8 cellular contexts compared by ENCODE assay signal in genomic region chr7:90708841-90709317, GRCh38.
DNase-seq lines count a peak whose midpoint lies in the region; ATAC-seq and TF ChIP-seq lines count a peak whose summit lies in the region.

No MANE protein-coding gene starts in this region.

- no peak overlapping the region for H2AFZ ChIP-seq in PC-9

- intact Hi-C loops in PC-9 (cut with micrococcal nuclease; ENCODE audit: unreplicated experiment) = no loop called here
- intact Hi-C loops in transverse colon (cut with DNase I; ENCODE audit: low total_unique reads) = no loop called here
- intact Hi-C loops in CD4-positive, alpha-beta T cell (cut with DNase I, micrococcal nuclease) = no loop called here

- H3K9me2 ChIP-seq in PC-9 (ENCODE audit: insufficient read depth) = no peaks in the 10 kb centered on the region

- no peaks in the 10 kb centered on the region for H3F3A ChIP-seq in PC-9 (ENCODE audit: insufficient read depth, low read depth)

- no peaks in the 10 kb centered on the region for H3K79me2 ChIP-seq in PC-9 (ENCODE audit: low read depth)

- POLR2A ChIA-PET in PC-9 (lab: Charles Lee; ENCODE audit: unreplicated experiment) = interaction anchor here (0.7 kb wide), 1 partner anchor 325 kb away, joined by 3 read pairs; no protein-coding TSS in a partner anchor
- POLR2A ChIA-PET in CD4-positive, alpha-beta T cell (lab: Charles Lee) = no interaction called here

- TF ChIP-seq POLR2A in gastroesophageal sphincter (IDR thresholded peaks at IDR 0.05) = no peak
- TF ChIP-seq POLR2A in transverse colon (IDR thresholded peaks at IDR 0.05) = no peak

- no TSS peak for BruUV-seq in PC-9 (replicated peaks; lab: Mats Ljungman, UMichigan)

- peak; percentile 50 for TF ChIP-seq CTCF in GM20000 (IDR thresholded peaks at IDR 0.05; ENCODE audit: extremely low read depth, missing control alignments)
- peak; percentile 36; the same call in 1 of the 2 replicates for TF ChIP-seq CTCF in PC-9 (conservative IDR thresholded peaks at IDR 0.05)
- peak in 3 of 4 experiments; percentile 22 to 53 (median 38) for TF ChIP-seq CTCF in gastroesophageal sphincter (IDR thresholded peaks at IDR 0.05)
- TF ChIP-seq CTCF in transverse colon (IDR thresholded peaks at IDR 0.05) = peak; percentile 50 to 75 (median 62)
- TF ChIP-seq CTCF in CD4-positive, alpha-beta T cell (IDR thresholded peaks at IDR 0.05) = no peak

- H4K20me1 ChIP-seq in PC-9 (ENCODE audit: insufficient read depth) = no peaks in the 10 kb centered on the region

- CTCF ChIA-PET in PC-9 (lab: Charles Lee) = interaction anchor here (1.6 kb wide), 1 partner anchor 326 kb away, joined by 3 read pairs; no protein-coding TSS in a partner anchor
- CTCF ChIA-PET in CD4-positive, alpha-beta T cell (lab: Charles Lee) = no interaction called here

- H3K27ac Mint-ChIP-seq in CD4-positive, alpha-beta T cell = no peak overlapping the region

- no peak overlapping the region for H3K4me3 Mint-ChIP-seq in CD4-positive, alpha-beta T cell

- ATAC-seq in HG03432 (IDR thresholded peaks at IDR 0.05; ENCODE audit: unreplicated experiment) = peak; percentile 69
- ATAC-seq in gastroesophageal sphincter = no peak
- ATAC-seq in CD4-positive, alpha-beta T cell (ENCODE audit: poor library complexity) = no peak

- peak overlapping the region; percentile 82 for H3K4me3 ChIP-seq in GM08714 (ENCODE audit: low read length)
- H3K4me3 ChIP-seq in PC-9 = no peak overlapping the region
- H3K4me3 ChIP-seq in gastroesophageal sphincter = no peak overlapping the region
- H3K4me3 ChIP-seq in transverse colon = no peak overlapping the region

- H3K27me3 ChIP-seq in PC-9 (ENCODE audit: insufficient read depth, low read depth) (no peaks in the 10 kb centered on the region), gastroesophageal sphincter (no peaks in the 10 kb centered on the region), transverse colon (no peaks in the 10 kb centered on the region)
- H3K27me3 ChIP-seq in CD4-positive, alpha-beta T cell (ENCODE audit: control insufficient read depth, insufficient read depth, low read length) = no peaks in the 10 kb centered on the region

- H3K27ac ChIP-seq in PC-9 = no peak overlapping the region
- H3K27ac ChIP-seq in gastroesophageal sphincter = no peak overlapping the region
- peak overlapping the region in 2 of 4 donors; percentile 30 to 57 for H3K27ac ChIP-seq in transverse colon
- H3K27ac ChIP-seq in CD4-positive, alpha-beta T cell (ENCODE audit: low read depth, low read length) = no peak overlapping the region

- in situ Hi-C loops in transverse colon (cut with MboI; ENCODE audit: low pct_ligation_motif_present in 1 of 4, low pct_unique_long_range_greater_than_20kb in 1 of 4, low sequenced_read_pairs in 3 of 4) = no loop called here

- H3K4me1 ChIP-seq in PC-9 (replicated peaks; ENCODE audit: insufficient read depth) (no peaks in the 10 kb centered on the region), gastroesophageal sphincter (peaks cover 0 to 31% (median 7%) of the 10 kb centered on the region in 3 donors), transverse colon (peaks cover 0 to 10% (median 1%) of the 10 kb centered on the region in 4 donors)

- no peaks in the 10 kb centered on the region for H3K9me3 ChIP-seq in PC-9 (ENCODE audit: insufficient read depth, low read depth)
- no peaks in the 10 kb centered on the region for H3K9me3 ChIP-seq in gastroesophageal sphincter
- no peaks in the 10 kb centered on the region for H3K9me3 ChIP-seq in transverse colon
- no peaks in the 10 kb centered on the region for H3K9me3 ChIP-seq in CD4-positive, alpha-beta T cell (ENCODE audit: control insufficient read depth, low read length)

- 49 to 67% methylated on average over 5 of the region's 5 CpGs for WGBS in gastroesophageal sphincter (ENCODE audit: low coverage in 1 of 2), 2 donors
- 40 to 60% methylated on average over 3 to 5 of the region's 5 CpGs for WGBS in transverse colon (ENCODE audit: low coverage in 1 of 2), 2 donors

- H3K4me1 Mint-ChIP-seq in CD4-positive, alpha-beta T cell (ENCODE audit: low read depth) = no peaks in the 10 kb centered on the region

- H3K36me3 Mint-ChIP-seq in CD4-positive, alpha-beta T cell (ENCODE audit: low read depth) = no peaks in the 10 kb centered on the region

- H3K27me3 Mint-ChIP-seq in CD4-positive, alpha-beta T cell = no peaks in the 10 kb centered on the region

- H3K36me3 ChIP-seq in PC-9 (ENCODE audit: low read depth) (no peaks in the 10 kb centered on the region), gastroesophageal sphincter (no peaks in the 10 kb centered on the region), transverse colon (no peaks in the 10 kb centered on the region)

- no peak overlapping the region for H3K4me2 ChIP-seq in PC-9

- H3K9me3 Mint-ChIP-seq in CD4-positive, alpha-beta T cell = no peaks in the 10 kb centered on the region

- DNase-seq in GM20000 (ENCODE audit: low spot score) (peak; percentile 43), PC-9 (no peak), transverse colon (peak; percentile 52), HK-2 (ENCODE audit: unreplicated experiment) (no peak)
- DNase-seq in CD4-positive, alpha-beta T cell = no peak

- TF ChIP-seq EP300 in gastroesophageal sphincter (IDR thresholded peaks at IDR 0.05) (no peak), transverse colon (IDR thresholded peaks at IDR 0.05; ENCODE audit: low read depth) (no peak)

Comparison
In these comparisons a context has a peak if more than half of its experiments do, and no peak if none do; other contexts are left out.
1. DNase-seq: peak in GM20000 (single experiment) and transverse colon (single experiment); none in PC-9 (0 of 2), HK-2 (single experiment) and CD4-positive, alpha-beta T cell (0 of 10).